Comparison of ENCODE assay signal across 10 cellular contexts in genomic region chr1:41152622-41153044, GRCh38.
A peak's percentile ranks its signal among the peaks of the same experiment; 100 is the strongest.
DNase-seq lines count a peak whose midpoint lies in the region; ATAC-seq, FAIRE-seq and TF ChIP-seq lines count a peak whose summit lies in the region.
"Had no signal": no experiment of that assay in that cellular context is flagged by ENCODE, and none has a peak within 500 bp of the region (broad histone marks: within the 10 kb centered on the region; RNA-seq: fewer than 3 reads in every experiment).

No MANE protein-coding gene starts in this region.

- TF ChIP-seq CTCF in BJ (IDR thresholded peaks at IDR 0.05; ENCODE audit: insufficient read depth, low read depth, low read length): no peak
- no peak for TF ChIP-seq CTCF in foreskin keratinocyte (conservative IDR thresholded peaks at IDR 0.05)
- TF ChIP-seq CTCF in pancreas (IDR thresholded peaks at IDR 0.05): no peak
- TF ChIP-seq CTCF in endothelial cell (IDR thresholded peaks at IDR 0.05; ENCODE audit: unreplicated experiment): no peak
- no peak for TF ChIP-seq CTCF in WERI-Rb-1 (IDR thresholded peaks at IDR 0.05; ENCODE audit: low read depth, low read length)

- H3K9me3 Mint-ChIP-seq in endothelial cell (ENCODE audit: unreplicated experiment): no peaks in the 10 kb centered on the region
- H3K9me3 Mint-ChIP-seq: naive B cell had no signal

- H3K4me1 Mint-ChIP-seq in endothelial cell (ENCODE audit: unreplicated experiment): peaks cover 15% of the 10 kb centered on the region
- H3K4me1 Mint-ChIP-seq: naive B cell had no signal

- ATAC-seq in SK-N-SH treated with all-trans-retinoic acid at 6 μM for 48 hours: peak; percentile 76
- ATAC-seq in foreskin keratinocyte: peak; percentile 84
- ATAC-seq in pancreas: peak; percentile 68 to 89 (median 73)
- ATAC-seq in HG02623 (IDR thresholded peaks at IDR 0.05; ENCODE audit: unreplicated experiment): no peak

- H3K4me3 ChIP-seq in BJ (ENCODE audit: low read depth, low read length): no peak overlapping the region
- H3K4me3 ChIP-seq in pancreas: no peak overlapping the region
- H3K4me3 ChIP-seq in WERI-Rb-1 (ENCODE audit: low read depth, low read length): no peak overlapping the region

- peaks cover 12% of the 10 kb centered on the region for H3K4me1 ChIP-seq in foreskin keratinocyte
- peaks cover 0 to 14% (median 4%) of the 10 kb centered on the region in 3 donors for H3K4me1 ChIP-seq in pancreas

- 51 to 62% methylated on average over 1 of the region's 1 CpG for WGBS in pancreas, 2 donors

- DNase-seq in BJ (ENCODE audit: low read depth) (peak; percentile 89), foreskin keratinocyte (peak; percentile 80 to 87), pancreas (peak in 1 of 6 donors; percentile 26), medulla oblongata (ENCODE audit: extremely low spot score) (no peak), endothelial cell (ENCODE audit: low spot score) (no peak), WERI-Rb-1 (no peak)
- DNase-seq: Karpas-422, naive B cell had no signal

- H3K27ac Mint-ChIP-seq in endothelial cell (ENCODE audit: unreplicated experiment): no peak overlapping the region
- H3K27ac Mint-ChIP-seq: naive B cell had no signal

- peaks cover 20% of the 10 kb centered on the region for H3K36me3 Mint-ChIP-seq in endothelial cell (ENCODE audit: low read depth, unreplicated experiment)

- POLR2A ChIA-PET in BJ (lab: Charles Lee): no interaction called here

- no peak overlapping the region for H3K27ac ChIP-seq in foreskin keratinocyte
- peak overlapping the region in 3 of 4 donors; percentile 1 to 73 (median 65) for H3K27ac ChIP-seq in pancreas
- no peak overlapping the region for H3K27ac ChIP-seq in WERI-Rb-1

- intact Hi-C loops in pancreas (cut with DNase I): no loop called here

- FAIRE-seq in pancreas (lab: Jason Lieb, UNC): peak; percentile 96

- H3K4me3 Mint-ChIP-seq in endothelial cell (ENCODE audit: unreplicated experiment): no peak overlapping the region
- H3K4me3 Mint-ChIP-seq: naive B cell had no signal

- no peaks in the 10 kb centered on the region for H3K27me3 ChIP-seq in BJ (ENCODE audit: control insufficient read depth, insufficient read depth, low read length)
- H3K27me3 ChIP-seq in foreskin keratinocyte: no peaks in the 10 kb centered on the region
- H3K27me3 ChIP-seq in pancreas: no peaks in the 10 kb centered on the region
- H3K27me3 ChIP-seq in WERI-Rb-1 (ENCODE audit: insufficient read depth, low read depth, severe bottlenecking): no peaks in the 10 kb centered on the region

- no peaks in the 10 kb centered on the region for H3K27me3 Mint-ChIP-seq in endothelial cell (ENCODE audit: unreplicated experiment)
- H3K27me3 Mint-ChIP-seq: naive B cell had no signal

- H3K9me3 ChIP-seq in pancreas (no peaks in the 10 kb centered on the region), WERI-Rb-1 (ENCODE audit: severe bottlenecking) (no peaks in the 10 kb centered on the region)

- H3K36me3 ChIP-seq in BJ (ENCODE audit: control insufficient read depth, insufficient read depth, low read length) (no peaks in the 10 kb centered on the region), pancreas (peaks cover 0 to 6% (median 0%) of the 10 kb centered on the region in 3 donors), WERI-Rb-1 (peaks cover 33% of the 10 kb centered on the region)

- CTCF ChIA-PET in BJ (lab: Yijun Ruan, JAX): interaction anchor here (1.4 to 2.0 kb wide), 4 partner anchors 22 to 364 kb away, joined by 3 to 6 read pairs (median 4); no protein-coding TSS in a partner anchor

TF ChIP-seq in SK-N-SH treated with all-trans-retinoic acid at 6 μM for 48 hours, 23 proteins besides CTCF, POLR2A, EP300 and RAD21:
- TF ChIP-seq ISL1 (CRISPR knock-in tag; IDR thresholded peaks at IDR 0.05): peak; percentile 95
- no peak for TF ChIP-seq ZNF8 (CRISPR knock-in tag; IDR thresholded peaks at IDR 0.05)
- TF ChIP-seq ZC3H10 (CRISPR knock-in tag; IDR thresholded peaks at IDR 0.05): peak; percentile 59; the same call in 1 of the 2 replicates
- TF ChIP-seq ESRRG (CRISPR knock-in tag; IDR thresholded peaks at IDR 0.05): no peak
- no peak for TF ChIP-seq GLIS3 (CRISPR knock-in tag; IDR thresholded peaks at IDR 0.05)
- no peak for TF ChIP-seq POU6F1 (CRISPR knock-in tag; IDR thresholded peaks at IDR 0.05; ENCODE audit: borderline replicate concordance, low read depth)
- no peak for TF ChIP-seq ARNTL (CRISPR knock-in tag; IDR thresholded peaks at IDR 0.05; ENCODE audit: borderline replicate concordance, low read depth)

Comparison
In these comparisons a context has a peak if more than half of its experiments do, and no peak if none do; other contexts are left out.
1. DNase-seq: peak in BJ (single experiment) and foreskin keratinocyte (2 of 2); none in medulla oblongata (single experiment), endothelial cell (single experiment) and WERI-Rb-1 (single experiment).
2. H3K27ac ChIP-seq: peak in pancreas (3 of 4); none in foreskin keratinocyte (single experiment) and WERI-Rb-1 (single experiment).